2 cellular contexts compared by ENCODE assay signal in the genomic region with DNA sequence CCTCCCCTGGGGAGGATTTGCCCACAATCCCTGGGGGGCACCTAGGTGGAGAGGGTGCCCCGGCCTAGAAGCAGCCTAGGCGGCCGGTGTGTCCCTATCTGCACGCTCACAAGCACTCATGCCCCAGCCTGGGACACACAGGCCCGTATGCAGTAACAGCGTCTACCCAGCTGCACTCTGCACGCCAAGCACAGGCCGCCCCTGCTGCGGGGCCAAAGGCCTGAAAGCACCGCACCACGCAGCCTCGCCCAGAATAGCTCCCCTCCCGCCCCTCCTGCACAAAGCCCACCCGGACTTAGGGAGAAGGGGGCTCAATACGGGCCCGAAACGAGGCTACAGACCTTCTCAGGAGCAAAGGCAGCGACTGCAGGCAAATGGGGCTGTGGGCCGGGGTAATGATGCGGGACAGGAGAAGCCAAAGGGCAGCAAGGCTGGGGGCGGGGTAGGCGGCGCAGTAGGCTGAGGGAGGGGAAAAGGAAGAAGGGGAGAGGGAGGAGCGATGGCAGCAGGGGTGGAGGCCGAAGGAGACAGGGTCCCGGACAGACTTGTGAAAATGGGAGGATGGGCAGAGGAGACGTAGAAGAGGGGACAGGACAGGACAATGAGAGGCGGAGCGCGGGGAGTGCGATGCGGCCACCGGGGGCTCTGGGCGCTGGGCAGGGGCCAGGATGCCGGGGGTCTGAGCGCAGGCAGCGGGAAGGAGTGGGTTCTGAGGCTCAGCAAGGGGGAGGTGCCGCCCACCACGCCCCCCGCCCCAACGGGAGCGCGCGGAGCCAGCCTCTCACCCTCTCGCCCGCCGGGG.
TF ChIP-seq lines count a peak whose summit lies in the region.

No MANE protein-coding gene starts in this region.

TF ChIP-seq in SK-N-SH, 30 proteins besides CTCF, POLR2A, EP300 and RAD21 (continued from another document):
- TF ChIP-seq SMC3 (IDR thresholded peaks at IDR 0.05; ENCODE audit: low read depth, low read length), result no peak
- TF ChIP-seq, protein P1, sequence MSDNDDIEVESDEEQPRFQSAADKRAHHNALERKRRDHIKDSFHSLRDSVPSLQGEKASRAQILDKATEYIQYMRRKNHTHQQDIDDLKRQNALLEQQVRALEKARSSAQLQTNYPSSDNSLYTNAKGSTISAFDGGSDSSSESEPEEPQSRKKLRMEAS (IDR thresholded peaks at IDR 0.05; ENCODE audit: low read depth), result no peak
- no peak for TF ChIP-seq RXRA (IDR thresholded peaks at IDR 0.05; ENCODE audit: borderline replicate concordance, low read depth)
- TF ChIP-seq GATA2 (CRISPR knock-in tag; IDR thresholded peaks at IDR 0.05), result no peak
- no peak for TF ChIP-seq MXI1 (IDR thresholded peaks at IDR 0.05; ENCODE audit: low read depth, low read length)
- TF ChIP-seq NFIC (IDR thresholded peaks at IDR 0.05; ENCODE audit: borderline replicate concordance), result no peak

TF ChIP-seq in SK-N-SH treated with all-trans-retinoic acid at 6 μM for 48 hours, 23 proteins besides CTCF, POLR2A, EP300 and RAD21 (continued from another document):
- TF ChIP-seq, protein P2, sequence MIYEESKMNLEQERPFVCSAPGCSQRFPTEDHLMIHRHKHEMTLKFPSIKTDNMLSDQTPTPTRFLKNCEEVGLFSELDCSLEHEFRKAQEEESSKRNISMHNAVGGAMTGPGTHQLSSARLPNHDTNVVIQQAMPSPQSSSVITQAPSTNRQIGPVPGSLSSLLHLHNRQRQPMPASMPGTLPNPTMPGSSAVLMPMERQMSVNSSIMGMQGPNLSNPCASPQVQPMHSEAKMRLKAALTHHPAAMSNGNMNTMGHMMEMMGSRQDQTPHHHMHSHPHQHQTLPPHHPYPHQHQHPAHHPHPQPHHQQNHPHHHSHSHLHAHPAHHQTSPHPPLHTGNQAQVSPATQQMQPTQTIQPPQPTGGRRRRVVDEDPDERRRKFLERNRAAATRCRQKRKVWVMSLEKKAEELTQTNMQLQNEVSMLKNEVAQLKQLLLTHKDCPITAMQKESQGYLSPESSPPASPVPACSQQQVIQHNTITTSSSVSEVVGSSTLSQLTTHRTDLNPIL (CRISPR knock-in tag; IDR thresholded peaks at IDR 0.05; ENCODE audit: low read depth), result no peak
- TF ChIP-seq, protein P3, sequence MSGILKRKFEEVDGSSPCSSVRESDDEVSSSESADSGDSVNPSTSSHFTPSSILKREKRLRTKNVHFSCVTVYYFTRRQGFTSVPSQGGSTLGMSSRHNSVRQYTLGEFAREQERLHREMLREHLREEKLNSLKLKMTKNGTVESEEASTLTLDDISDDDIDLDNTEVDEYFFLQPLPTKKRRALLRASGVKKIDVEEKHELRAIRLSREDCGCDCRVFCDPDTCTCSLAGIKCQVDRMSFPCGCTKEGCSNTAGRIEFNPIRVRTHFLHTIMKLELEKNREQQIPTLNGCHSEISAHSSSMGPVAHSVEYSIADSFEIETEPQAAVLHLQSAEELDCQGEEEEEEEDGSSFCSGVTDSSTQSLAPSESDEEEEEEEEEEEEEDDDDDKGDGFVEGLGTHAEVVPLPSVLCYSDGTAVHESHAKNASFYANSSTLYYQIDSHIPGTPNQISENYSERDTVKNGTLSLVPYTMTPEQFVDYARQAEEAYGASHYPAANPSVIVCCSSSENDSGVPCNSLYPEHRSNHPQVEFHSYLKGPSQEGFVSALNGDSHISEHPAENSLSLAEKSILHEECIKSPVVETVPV (CRISPR knock-in tag; IDR thresholded peaks at IDR 0.05), result no peak
- TF ChIP-seq RARB (CRISPR knock-in tag; IDR thresholded peaks at IDR 0.05) (no peak), TOX (CRISPR knock-in tag; IDR thresholded peaks at IDR 0.05; ENCODE audit: borderline replicate concordance) (no peak), OSR1 (CRISPR knock-in tag; IDR thresholded peaks at IDR 0.05) (no peak), ZNF565 (CRISPR knock-in tag; conservative IDR thresholded peaks at IDR 0.05; ENCODE audit: low read depth) (no peak), CSDC2 (CRISPR knock-in tag; IDR thresholded peaks at IDR 0.05) (no peak), BACH2 (CRISPR knock-in tag; IDR thresholded peaks at IDR 0.05; ENCODE audit: borderline replicate concordance) (no peak), ZFP30 (CRISPR knock-in tag; IDR thresholded peaks at IDR 0.05) (no peak), ZNF8 (CRISPR knock-in tag; IDR thresholded peaks at IDR 0.05) (no peak)
- TF ChIP-seq, protein P4, sequence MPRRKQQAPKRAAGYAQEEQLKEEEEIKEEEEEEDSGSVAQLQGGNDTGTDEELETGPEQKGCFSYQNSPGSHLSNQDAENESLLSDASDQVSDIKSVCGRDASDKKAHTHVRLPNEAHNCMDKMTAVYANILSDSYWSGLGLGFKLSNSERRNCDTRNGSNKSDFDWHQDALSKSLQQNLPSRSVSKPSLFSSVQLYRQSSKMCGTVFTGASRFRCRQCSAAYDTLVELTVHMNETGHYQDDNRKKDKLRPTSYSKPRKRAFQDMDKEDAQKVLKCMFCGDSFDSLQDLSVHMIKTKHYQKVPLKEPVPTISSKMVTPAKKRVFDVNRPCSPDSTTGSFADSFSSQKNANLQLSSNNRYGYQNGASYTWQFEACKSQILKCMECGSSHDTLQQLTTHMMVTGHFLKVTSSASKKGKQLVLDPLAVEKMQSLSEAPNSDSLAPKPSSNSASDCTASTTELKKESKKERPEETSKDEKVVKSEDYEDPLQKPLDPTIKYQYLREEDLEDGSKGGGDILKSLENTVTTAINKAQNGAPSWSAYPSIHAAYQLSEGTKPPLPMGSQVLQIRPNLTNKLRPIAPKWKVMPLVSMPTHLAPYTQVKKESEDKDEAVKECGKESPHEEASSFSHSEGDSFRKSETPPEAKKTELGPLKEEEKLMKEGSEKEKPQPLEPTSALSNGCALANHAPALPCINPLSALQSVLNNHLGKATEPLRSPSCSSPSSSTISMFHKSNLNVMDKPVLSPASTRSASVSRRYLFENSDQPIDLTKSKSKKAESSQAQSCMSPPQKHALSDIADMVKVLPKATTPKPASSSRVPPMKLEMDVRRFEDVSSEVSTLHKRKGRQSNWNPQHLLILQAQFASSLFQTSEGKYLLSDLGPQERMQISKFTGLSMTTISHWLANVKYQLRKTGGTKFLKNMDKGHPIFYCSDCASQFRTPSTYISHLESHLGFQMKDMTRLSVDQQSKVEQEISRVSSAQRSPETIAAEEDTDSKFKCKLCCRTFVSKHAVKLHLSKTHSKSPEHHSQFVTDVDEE (CRISPR knock-in tag; IDR thresholded peaks at IDR 0.05), result no peak
